Comparison of ENCODE assay signal across 13 cellular contexts in genomic region chr2:42050350-42051167, GRCh38. TPM values are rescaled to one million over a fixed set of nuclear protein-coding genes. Genes with fewer than 3 reads are reported as not detected.
DNase-seq lines count a peak whose midpoint lies in the region; ATAC-seq, FAIRE-seq and TF ChIP-seq lines count a peak whose summit lies in the region.
"Had no signal": no experiment of that assay in that cellular context is flagged by ENCODE, and none has a peak within 500 bp of the region (broad histone marks: within the 10 kb centered on the region; RNA-seq: fewer than 3 reads in every experiment).

No MANE protein-coding gene starts in this region.

- peak overlapping the region; percentile 86 for H2BK120ac ChIP-seq in IMR-90 (ENCODE audit: low read depth, low read length)
- H2BK120ac ChIP-seq in H1 (replicated peaks; ENCODE audit: low read depth, low read length), result no peak overlapping the region

- H3K36me3 ChIP-seq in IMR-90 (ENCODE audit: control insufficient read depth, insufficient read depth, low read length) (peaks cover 48% of the 10 kb centered on the region), H1 (ENCODE audit: control insufficient read depth in 2 of 4, insufficient read depth in 4 of 4, low read length in 3 of 4) (peaks cover 0 to 55% (median 2%) of the 10 kb centered on the region in 4 experiments; a peak in 4 of 8 replicates), tibial nerve (peaks cover 0 to 12% (median 0%) of the 10 kb centered on the region in 3 donors)

- FAIRE-seq in H1 (lab: Jason Lieb, UNC), result no peak

- H3K56ac ChIP-seq in IMR-90 (ENCODE audit: extremely low read depth, insufficient read depth, low read length) (peak overlapping the region; percentile 90), H1 (replicated peaks; ENCODE audit: insufficient read length, low read depth, low read length) (no peak overlapping the region)

- dilution Hi-C loops in IMR-90 (cut with HindIII; ENCODE audit: low sequenced_read_pairs, unreplicated experiment), result no loop called here

- TF ChIP-seq RAD21 in IMR-90 (IDR thresholded peaks at IDR 0.05; ENCODE audit: low read length), result no peak
- no peak for TF ChIP-seq RAD21 in H1 (IDR thresholded peaks at IDR 0.05 in 1 of 2, conservative IDR thresholded peaks at IDR 0.05 in 1 of 2; ENCODE audit: low read depth in 2 of 2, low read length in 2 of 2)

- TF ChIP-seq CTCF in IMR-90 (conservative IDR thresholded peaks at IDR 0.05; ENCODE audit: low read depth, low read length), result no peak
- TF ChIP-seq CTCF in H1 (IDR thresholded peaks at IDR 0.05; ENCODE audit: control extremely low read depth in 1 of 3, insufficient read depth in 1 of 3, low read depth in 1 of 3, low read length in 3 of 3), result no peak
- TF ChIP-seq CTCF in mesothelial cell of epicardium (IDR thresholded peaks at IDR 0.05; ENCODE audit: unreplicated experiment), result no peak
- TF ChIP-seq CTCF in tibial nerve (IDR thresholded peaks at IDR 0.05), result no peak

- H2AK5ac ChIP-seq in IMR-90 (ENCODE audit: low read depth, low read length) (peak overlapping the region; percentile 90), H1 (ENCODE audit: low read depth, low read length) (0 out of 2 replicates have a peak overlapping the region, but pooled peaks have one; percentile 19)

- H3K27me3 ChIP-seq in IMR-90 (ENCODE audit: control insufficient read depth, insufficient read depth, low read length), result no peaks in the 10 kb centered on the region
- peaks cover 0 to 12% (median 10%) of the 10 kb centered on the region in 4 experiments; a peak in 5 of 7 replicates for H3K27me3 ChIP-seq in H1 (replicated peaks in 1 of 4; ENCODE audit: control insufficient read depth in 3 of 4, extremely low read depth in 1 of 4, insufficient read depth in 3 of 4, low read length in 3 of 4)
- no peaks in the 10 kb centered on the region for H3K27me3 ChIP-seq in tibial nerve

- no peak for TF ChIP-seq POLR2A in IMR-90 (IDR thresholded peaks at IDR 0.05; ENCODE audit: low read depth, low read length)
- no peak for TF ChIP-seq POLR2A in H1 (IDR thresholded peaks at IDR 0.05; ENCODE audit: control extremely low read depth in 1 of 2, low read depth in 2 of 2, low read length in 2 of 2)
- peak in 1 of 2 donors; percentile 23 for TF ChIP-seq POLR2A in tibial nerve (IDR thresholded peaks at IDR 0.05)

- DNase-seq in IMR-90, result no peak
- no peak for DNase-seq in H1 (ENCODE audit: low read depth in 1 of 2, low spot score in 2 of 2)
- DNase-seq in mesothelial cell of epicardium (ENCODE audit: low spot score in 2 of 2, unreplicated experiment in 2 of 2), result no peak
- DNase-seq in tibial nerve (ENCODE audit: low spot score in 2 of 2), result no peak
- no peak for DNase-seq in T-helper 2 cell
- no peak for DNase-seq in NCI-H2171 treated with DMSO at 0.1 percent for 48 hours (lab: John Stamatoyannopoulos, UW)
- DNase-seq: activated CD4-positive, alpha-beta T cell treated with anti-CD3 and anti-CD28 coated beads for 1 hour; naive B cell; NCI-H1930; PC-9 had no signal

- peaks cover 36 to 71% of the 10 kb centered on the region in 2 experiments for H3K79me1 ChIP-seq in IMR-90 (ENCODE audit: low read depth in 1 of 2, low read length in 2 of 2)
- peaks cover 11% of the 10 kb centered on the region; the same call in 1 of the 2 replicates for H3K79me1 ChIP-seq in H1 (ENCODE audit: low read depth, low read length)

- peak overlapping the region; percentile 52; the same call in 1 of the 2 replicates for H2BK20ac ChIP-seq in IMR-90 (ENCODE audit: low read depth, low read length)
- no peak overlapping the region for H2BK20ac ChIP-seq in H1 (ENCODE audit: low read length)

- H3K27me3 Mint-ChIP-seq in mesothelial cell of epicardium (ENCODE audit: low read depth), result peaks cover 4% of the 10 kb centered on the region

- H3K27ac ChIP-seq in IMR-90 (ENCODE audit: insufficient read depth, low read length) (peak overlapping the region; percentile 84), H1 (ENCODE audit: low read depth, low read length) (no peak overlapping the region), tibial nerve (peak overlapping the region; percentile 83 to 97 (median 92))
- H3K27ac ChIP-seq: PC-9 had no signal

- H3K4me2 ChIP-seq in IMR-90 (ENCODE audit: low read depth, low read length), result peak overlapping the region; percentile 93
- peak overlapping the region; percentile 79 to 95; a peak in 3 of 4 replicates for H3K4me2 ChIP-seq in H1 (ENCODE audit: insufficient read depth in 1 of 2, low read depth in 2 of 2, low read length in 2 of 2)

- H3K4me1 ChIP-seq in IMR-90 (ENCODE audit: control insufficient read depth, insufficient read depth, low read length) (peaks cover 46% of the 10 kb centered on the region), H1 (replicated peaks in 1 of 4; ENCODE audit: control insufficient read depth in 3 of 4, insufficient read depth in 4 of 4, low read length in 3 of 4) (peaks cover 13 to 64% (median 50%) of the 10 kb centered on the region in 4 experiments), tibial nerve (peaks cover 0 to 76% (median 42%) of the 10 kb centered on the region in 4 donors)

- peaks cover 24% of the 10 kb centered on the region for H3K9me1 ChIP-seq in IMR-90 (ENCODE audit: insufficient read depth, low read length)

- no peak overlapping the region for H2BK12ac ChIP-seq in H1 (ENCODE audit: low read depth, low read length)

- peaks cover 2% of the 10 kb centered on the region for H3K36me3 Mint-ChIP-seq in mesothelial cell of epicardium
- H3K36me3 Mint-ChIP-seq: activated naive CD4-positive, alpha-beta T cell treated with anti-CD3 and anti-CD28 coated beads, Interleukin-2, amount 50 U/mL, for 24 hours; naive B cell had no signal

- H2AK9ac ChIP-seq in IMR-90 (replicated peaks; ENCODE audit: low read depth, low read length, poor library complexity), result peak overlapping the region; percentile 92

- peaks cover 66% of the 10 kb centered on the region for H3K4me1 Mint-ChIP-seq in mesothelial cell of epicardium

- H3K14ac ChIP-seq in IMR-90 (replicated peaks; ENCODE audit: low read depth, low read length), result peak overlapping the region; percentile 97
- no peak overlapping the region for H3K14ac ChIP-seq in H1 (ENCODE audit: insufficient read length)

- peaks cover 29% of the 10 kb centered on the region for H3K23me2 ChIP-seq in H1 (ENCODE audit: low read depth, low read length)

- peaks cover 4 to 35% of the 10 kb centered on the region in 2 experiments; a peak in 3 of 4 replicates for H3K79me2 ChIP-seq in H1 (ENCODE audit: control insufficient read depth in 1 of 2, insufficient read depth in 2 of 2, low read length in 2 of 2)

- H3K18ac ChIP-seq in IMR-90 (ENCODE audit: low read depth, low read length) (peak overlapping the region; percentile 79), H1 (ENCODE audit: extremely low read depth, low read length) (peak overlapping the region; percentile 76)

- H4K20me1 ChIP-seq in IMR-90 (ENCODE audit: insufficient read depth, low read length) (peaks cover 51% of the 10 kb centered on the region), H1 (replicated peaks in 1 of 2; ENCODE audit: control insufficient read depth in 1 of 2, insufficient read depth in 2 of 2, low read length in 2 of 2) (peaks cover 0 to 11% of the 10 kb centered on the region in 2 experiments)

- no CpG with 5 or more reads among the region's 8 CpGs for WGBS in IMR-90 (ENCODE audit: extremely low coverage in 2 of 2, insufficient read length in 1 of 2), 2 experiments
- 81% methylated on average over 8 of the region's 8 CpGs; no CpG with 5 or more reads in 1 of the 2 experiments for WGBS in H1 (ENCODE audit: extremely low coverage in 1 of 2, insufficient coverage in 1 of 2, insufficient read length in 1 of 2, insufficient replicate concordance in 2 of 2, low coverage in 1 of 2, low lambda C conversion rate in 2 of 2, missing lambda C conversion rate in 1 of 2), 2 experiments
- WGBS in tibial nerve, 2 donors, result 31 to 41% methylated on average over 8 of the region's 8 CpGs

- POLR2A ChIA-PET in IMR-90 (lab: Charles Lee; ENCODE audit: unreplicated experiment) (no interaction called here), H1 (lab: Charles Lee; ENCODE audit: partially characterized antibody) (interaction anchor here (0.9 to 6.0 kb wide), 4 partner anchors 10 to 33 kb away, joined by 3 to 46 read pairs (median 4); no protein-coding TSS in a partner anchor)

- H3K27ac Mint-ChIP-seq in mesothelial cell of epicardium, result peak overlapping the region; percentile 66
- H3K27ac Mint-ChIP-seq: activated naive CD4-positive, alpha-beta T cell treated with anti-CD3 and anti-CD28 coated beads, Interleukin-2, amount 50 U/mL, for 24 hours; naive B cell had no signal

- no peaks in the 10 kb centered on the region for H3K9me3 ChIP-seq in IMR-90 (ENCODE audit: control insufficient read depth, insufficient read depth, low read length)
- no peaks in the 10 kb centered on the region for H3K9me3 ChIP-seq in H1 (ENCODE audit: insufficient read depth in 2 of 2, low read depth in 1 of 2, low read length in 1 of 2)
- H3K9me3 ChIP-seq in tibial nerve, result no peaks in the 10 kb centered on the region

- H3K9me3 Mint-ChIP-seq in mesothelial cell of epicardium, result no peaks in the 10 kb centered on the region
- H3K9me3 Mint-ChIP-seq: activated naive CD4-positive, alpha-beta T cell treated with anti-CD3 and anti-CD28 coated beads, Interleukin-2, amount 50 U/mL, for 24 hours; naive B cell had no signal

- CTCF ChIA-PET in IMR-90 (lab: Yijun Ruan, JAX) (interaction anchor here (0.6 to 1.1 kb wide), 5 partner anchors 35 to 181 kb away, joined by 3 to 4 read pairs (median 3); no protein-coding TSS in a partner anchor), H1 (lab: Charles Lee; ENCODE audit: partially characterized antibody) (interaction anchor here (0.6 to 12.6 kb wide), 6 partner anchors 10 to 624 kb away, joined by 3 to 177 read pairs (median 4); no protein-coding TSS in a partner anchor)

- peak overlapping the region; percentile 94 for H4K91ac ChIP-seq in IMR-90 (ENCODE audit: insufficient read depth, low read depth, low read length)
- H4K91ac ChIP-seq in H1 (replicated peaks; ENCODE audit: insufficient read length, low read length), result no peak overlapping the region

- intact Hi-C loops in IMR-90 (cut with micrococcal nuclease), result loop anchor here (1.0 to 2.0 kb wide), 3 partner anchors 34 to 181 kb away; no protein-coding TSS in a partner anchor

- H3K4me3 ChIP-seq in IMR-90 (ENCODE audit: insufficient read depth, low read depth, low read length), result peak overlapping the region; percentile 94
- peak overlapping the region; percentile 74 to 95 (median 78); a peak in 6 of 8 replicates for H3K4me3 ChIP-seq in H1 (ENCODE audit: extremely low read depth in 1 of 4, insufficient read depth in 2 of 4, low read depth in 3 of 4, low read length in 4 of 4)
- H3K4me3 ChIP-seq in tibial nerve, result peak overlapping the region; percentile 61 to 85 (median 71)
- H3K4me3 ChIP-seq: PC-9 had no signal

- H2AFZ ChIP-seq in IMR-90 (replicated peaks; ENCODE audit: low read length, poor library complexity) (peak overlapping the region; percentile 58), H1 (ENCODE audit: low read length) (no peak overlapping the region)
- H2AFZ ChIP-seq: PC-9 had no signal

- TSS peak; percentile 9 for BruUV-seq in IMR-90 (replicated peaks; lab: Mats Ljungman, UMichigan)

- peak overlapping the region; percentile 96 for H3K9ac ChIP-seq in IMR-90 (ENCODE audit: low read depth, low read length)
- H3K9ac ChIP-seq in H1 (replicated peaks in 1 of 4; ENCODE audit: extremely low read depth in 1 of 4, low read depth in 3 of 4, low read length in 3 of 4), result peak overlapping the region in 2 of 4 experiments; percentile 28 to 64; a peak in 3 of 7 replicates

- in situ Hi-C loops in IMR-90 (cut with MboI; ENCODE audit: low sequenced_read_pairs), result no loop called here

- H3K4me3 Mint-ChIP-seq in mesothelial cell of epicardium, result peak overlapping the region; percentile 83

- H2BK5ac ChIP-seq in IMR-90 (ENCODE audit: low read depth, low read length, poor library complexity, severe bottlenecking) (peak overlapping the region; percentile 83), H1 (ENCODE audit: low read depth, low read length) (no peak overlapping the region)

- peak overlapping the region; percentile 78 to 84 for H4K8ac ChIP-seq in IMR-90 (ENCODE audit: low read depth in 2 of 2, low read length in 2 of 2)
- no peak overlapping the region for H4K8ac ChIP-seq in H1 (ENCODE audit: extremely low read depth, insufficient read depth, low read length)

- H3K23ac ChIP-seq in IMR-90 (ENCODE audit: low read depth, low read length) (peak overlapping the region; percentile 98), H1 (ENCODE audit: insufficient read length) (no peak overlapping the region)

- H2BK15ac ChIP-seq in IMR-90 (ENCODE audit: low read depth, low read length) (peak overlapping the region; percentile 80; the same call in 2 of the 3 replicates), H1 (ENCODE audit: low read length) (no peak overlapping the region)

- H4K5ac ChIP-seq in IMR-90 (ENCODE audit: low read depth, low read length), result peak overlapping the region; percentile 80
- no peak overlapping the region for H4K5ac ChIP-seq in H1 (ENCODE audit: insufficient read length, low read depth, low read length)

- peak overlapping the region; percentile 94 for H3K4ac ChIP-seq in IMR-90 (ENCODE audit: low read depth, low read length)
- no peak overlapping the region for H3K4ac ChIP-seq in H1 (replicated peaks; ENCODE audit: insufficient read length, low read depth, low read length)

- TF ChIP-seq EP300 in H1 (IDR thresholded peaks at IDR 0.05; ENCODE audit: borderline replicate concordance in 1 of 2, low read depth in 2 of 2, low read length in 2 of 2), result no peak
- peak in 1 of 2 donors; percentile 16 for TF ChIP-seq EP300 in tibial nerve (IDR thresholded peaks at IDR 0.05)

- ATAC-seq in IMR-90 (ENCODE audit: low read depth) (no peak), HG02885 (IDR thresholded peaks at IDR 0.05; ENCODE audit: poor library complexity, unreplicated experiment) (no peak)
- ATAC-seq: esophagus mucosa had no signal

RNA-seq across cellular contexts. Expression of gene PKDCC, which starts 2.7 kb away (rescaled TPM):
- total RNA-seq in IMR-90 (2012; rRNA removed), result 50.3 and 55.6 TPM in 2 replicates
- 67.4 and 95.7 TPM in 2 replicates for polyA plus RNA-seq in IMR-90 (2012; rRNA removed)
- 40.2 and 112 TPM in 2 replicates for polyA plus RNA-seq in IMR-90 (2012; cell fraction: cytosol; rRNA removed)
- 310 and 597 TPM in 2 replicates for polyA plus RNA-seq in IMR-90 (2012; cell fraction: nucleus; rRNA removed; ENCODE audit: low replicate concordance)
- 48.0 and 49.9 TPM in 2 replicates for total RNA-seq in H1 (2021; fragmentation: NEBNext Ultra II Directional; extraction: Animal tissue kit (Norgen Biotek cat#: 25700))
- polyA plus RNA-seq in H1 (2011; rRNA removed), result 80.1 and 115 TPM in 2 replicates
- polyA plus RNA-seq in H1 (2011; cell fraction: cytosol; rRNA removed), result 148 TPM
- polyA plus RNA-seq in H1 (2011; cell fraction: nucleus; rRNA removed), result 347 TPM
- polyA plus RNA-seq in H1 (2012, experiment 1 of 2), result 37.2 to 63.9 TPM (median 58.3 TPM) in 4 replicates
- polyA plus RNA-seq in H1 (2012, experiment 2 of 2), result 59.7 TPM
- 8.0 TPM for polyA plus RNA-seq in H1 (2013, experiment 1 of 2)
- polyA plus RNA-seq in H1 (2013, experiment 2 of 2), result 7.8 TPM
- polyA minus RNA-seq in H1 (2011; rRNA and poly(A)+ RNA removed), result 84.3 and 179 TPM in 2 replicates
- 55.0 TPM for polyA minus RNA-seq in H1 (2011; cell fraction: cytosol; rRNA and poly(A)+ RNA removed)
- 79.6 TPM for polyA minus RNA-seq in H1 (2011; cell fraction: nucleus; rRNA and poly(A)+ RNA removed)
- total RNA-seq in mesothelial cell of epicardium, result 112 to 131 TPM (median 123 TPM) in 3 replicates
- 100 to 1,000 TPM; 155 to 328 (median 200) TPM for total RNA-seq in tibial nerve
